Comparison of ENCODE assay signal across 9 cellular contexts in genomic region chr9:101387871-101388506, GRCh38. TPM values are rescaled to one million over a fixed set of nuclear protein-coding genes. Genes with fewer than 3 reads are reported as not detected.
DNase-seq lines count a peak whose midpoint lies in the region; ATAC-seq and TF ChIP-seq lines count a peak whose summit lies in the region.
"Had no signal": no experiment of that assay in that cellular context is flagged by ENCODE, and none has a peak within 500 bp of the region (broad histone marks: within the 10 kb centered on the region; RNA-seq: fewer than 3 reads in every experiment).

No MANE protein-coding gene starts in this region.

- POLR2A ChIA-PET in PC-3 (lab: Charles Lee; ENCODE audit: unreplicated experiment): no interaction called here

- CTCF ChIA-PET in PC-3 (lab: Charles Lee): interaction anchor here (0.7 kb wide), 1 partner anchor 886 kb away, joined by 3 read pairs; no protein-coding TSS in a partner anchor

- no peaks in the 10 kb centered on the region for H3K9me2 ChIP-seq in PC-3 (replicated peaks; ENCODE audit: low read length)

- H3K27me3 ChIP-seq in HUES48 (ENCODE audit: control insufficient read depth, insufficient read depth, low read length) (no peaks in the 10 kb centered on the region), PC-3 (ENCODE audit: low read length) (no peaks in the 10 kb centered on the region)

- intact Hi-C loops in PC-3 (cut with micrococcal nuclease): loop anchor here (1.0 to 5.0 kb wide), 3 partner anchors 71 to 786 kb away; partner anchors contain the start of gene RNF20

- H3K27ac ChIP-seq in C4-2B: no peak overlapping the region
- peak overlapping the region; percentile 53 for H3K27ac ChIP-seq in HUES48 (ENCODE audit: low read depth, low read length)
- no peak overlapping the region for H3K27ac ChIP-seq in PC-3 (ENCODE audit: low read length)

- H3K9ac ChIP-seq in HUES48 (ENCODE audit: low read depth, low read length): no peak overlapping the region
- H3K9ac ChIP-seq in PC-3 (ENCODE audit: low read length): no peak overlapping the region

- H3K27me3 Mint-ChIP-seq in naive B cell: no peaks in the 10 kb centered on the region
- H3K27me3 Mint-ChIP-seq: IgD-negative memory B cell had no signal

- H3K36me3 ChIP-seq in HUES48 (ENCODE audit: control insufficient read depth, insufficient read depth, low read length): peaks cover 51% of the 10 kb centered on the region
- H3K36me3 ChIP-seq in PC-3 (ENCODE audit: low read depth, low read length): peaks cover 26% of the 10 kb centered on the region

- H3K36me3 Mint-ChIP-seq in naive B cell: peaks cover 19 to 33% of the 10 kb centered on the region in 2 donors

- BruUV-seq in PC-3 (replicated peaks; lab: Mats Ljungman, UMichigan): no TSS peak

- TF ChIP-seq CTCF in C4-2B (conservative IDR thresholded peaks at IDR 0.05) (peak; percentile 70), PC-3 (conservative IDR thresholded peaks at IDR 0.05; ENCODE audit: low read depth, low read length) (peak; percentile 64)

- H3K9me3 ChIP-seq in HUES48 (ENCODE audit: control insufficient read depth, insufficient read depth, low read length) (peaks cover 10% of the 10 kb centered on the region), PC-3 (ENCODE audit: low read length) (no peaks in the 10 kb centered on the region)

- H2AFZ ChIP-seq in PC-3 (ENCODE audit: low read length): no peak overlapping the region

- ATAC-seq in GM18868 (IDR thresholded peaks at IDR 0.05; ENCODE audit: unreplicated experiment): peak; percentile 88
- no peak; the same call in 1 of the 2 replicates for ATAC-seq in PC-3
- ATAC-seq in naive B cell (ENCODE audit: low read depth in 2 of 2): peak; percentile 68

- no peak overlapping the region for H3K4me3 ChIP-seq in HUES48 (ENCODE audit: low read depth, low read length)
- no peak overlapping the region for H3K4me3 ChIP-seq in PC-3 (ENCODE audit: low read length)

- H3K4me1 Mint-ChIP-seq in naive B cell: peaks cover 17 to 23% (median 22%) of the 10 kb centered on the region in 3 donors

- no peaks in the 10 kb centered on the region for H4K20me1 ChIP-seq in PC-3 (ENCODE audit: low read length)

- DNase-seq in PC-3 (peak; percentile 51), naive B cell (peak; percentile 10), cortex of kidney (lab: John Stamatoyannopoulos, UW) (no peak), MV-4-11 (lab: John Stamatoyannopoulos, UW) (no peak)
- DNase-seq in effector CD4-positive, alpha-beta T cell: peak; percentile 7

- peaks cover 4 to 15% (median 9%) of the 10 kb centered on the region in 7 donors for H3K9me3 Mint-ChIP-seq in naive B cell

- no peak overlapping the region for H3K4me2 ChIP-seq in PC-3 (ENCODE audit: low read length)

- peaks cover 23% of the 10 kb centered on the region for H3K79me2 ChIP-seq in PC-3 (ENCODE audit: low read length)

- H3K27ac Mint-ChIP-seq in naive B cell: peak overlapping the region in 3 of 6 donors; percentile 6 to 56 (median 51)
- H3K27ac Mint-ChIP-seq: IgD-negative memory B cell had no signal

- no peak overlapping the region for H3K4me3 Mint-ChIP-seq in naive B cell
- H3K4me3 Mint-ChIP-seq: IgD-negative memory B cell had no signal

- H3F3A ChIP-seq in PC-3 (ENCODE audit: low read length, unreplicated experiment): no peaks in the 10 kb centered on the region

- peaks cover 15% of the 10 kb centered on the region for H3K4me1 ChIP-seq in HUES48 (ENCODE audit: control insufficient read depth, insufficient read depth, low read length)
- no peaks in the 10 kb centered on the region for H3K4me1 ChIP-seq in PC-3 (ENCODE audit: insufficient read depth, low read length)

RNA-seq across cellular contexts. Expression of gene BAAT, which starts 3.2 kb away (rescaled TPM):
- 0.07 TPM in 1 of 2 replicates, not detected in the other for total RNA-seq in PC-3 (2014; rRNA removed)
- under 1 TPM in 1 of 6 donors, not detected in 5; 0.12 TPM for polyA plus RNA-seq in naive B cell (ENCODE audit: low read depth in 6 of 6)
- polyA plus RNA-seq: IgD-negative memory B cell had no signal

RNA-seq across cellular contexts. Expression of gene MRPL50, which starts 10.4 kb away (rescaled TPM):
- 8.2 and 10.2 TPM in 2 replicates for total RNA-seq in PC-3 (2014; rRNA removed)
- 10 to 100 TPM in 5 of 6 donors, 1 to 10 TPM in 1; 9.2 to 15.0 (median 12.5) TPM for polyA plus RNA-seq in naive B cell (ENCODE audit: low read depth in 6 of 6)

RNA-seq across cellular contexts. Expression of gene ZNF189, which starts 10.7 kb away (rescaled TPM):
- 4.5 and 4.8 TPM in 2 replicates for total RNA-seq in PC-3 (2014; rRNA removed)
- polyA plus RNA-seq in naive B cell (ENCODE audit: low read depth in 6 of 6): 1 to 10 TPM; 1.3 to 5.0 (median 3.8) TPM

RNA-seq across cellular contexts. Expression of gene ALDOB, which starts 47.6 kb away (rescaled TPM):
- total RNA-seq in PC-3 (2014; rRNA removed): not detected in 2 replicates
- under 1 TPM in 2 of 6 donors, not detected in 4; 0.18 to 0.22 TPM for polyA plus RNA-seq in naive B cell (ENCODE audit: low read depth in 6 of 6)

Comparison
In these comparisons a context has a peak if more than half of its experiments do, and no peak if none do; other contexts are left out.
1. DNase-seq: peak in PC-3 (single experiment), effector CD4-positive, alpha-beta T cell (single experiment) and naive B cell (single experiment); none in cortex of kidney (single experiment) and MV-4-11 (single experiment).